In the genomic region with DNA sequence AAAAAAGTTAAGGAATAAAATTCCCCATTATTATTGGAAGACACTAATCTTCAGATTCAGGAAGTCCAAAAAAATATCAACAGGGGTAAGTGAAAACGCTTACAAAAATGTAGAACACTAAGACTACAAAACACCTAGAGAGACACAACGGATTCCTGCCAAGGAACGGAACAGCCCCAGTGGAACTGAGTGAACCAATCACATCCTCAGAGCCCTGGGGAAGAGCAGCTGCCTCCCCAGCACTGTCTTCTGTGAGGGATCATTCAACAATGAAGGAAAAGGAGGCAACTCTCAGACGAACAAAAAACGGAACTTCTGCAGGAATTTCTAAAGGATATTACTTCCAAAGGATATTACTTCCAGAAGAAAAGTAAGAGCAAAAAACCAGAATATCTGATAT, we compare ENCODE assay signal across 9 cellular contexts.
DNase-seq lines count a peak whose midpoint lies in the region; ATAC-seq and TF ChIP-seq lines count a peak whose summit lies in the region.
"Had no signal": no experiment of that assay in that cellular context is flagged by ENCODE, and none has a peak within 500 bp of the region (broad histone marks: within the 10 kb centered on the region; RNA-seq: fewer than 3 reads in every experiment).

No MANE protein-coding gene starts in this region.

- peaks cover 21% of the 10 kb centered on the region for H3K9me3 Mint-ChIP-seq in endodermal cell
- peaks cover 47% of the 10 kb centered on the region for H3K9me3 Mint-ChIP-seq in nephron progenitor cell

- no peaks in the 10 kb centered on the region for H3K27me3 Mint-ChIP-seq in endodermal cell (ENCODE audit: insufficient read depth)
- H3K27me3 Mint-ChIP-seq in nephron progenitor cell (ENCODE audit: low read depth, poor library complexity) = peaks cover 3% of the 10 kb centered on the region

- WGBS in endodermal cell (ENCODE audit: insufficient coverage in 1 of 2, insufficient read length in 1 of 2), 2 experiments = 93 to 100% methylated on average over 2 to 5 of the region's 5 CpGs

- H3K27me3 ChIP-seq in PC-3 (ENCODE audit: low read length) = no peaks in the 10 kb centered on the region
- no peaks in the 10 kb centered on the region for H3K27me3 ChIP-seq in endodermal cell (ENCODE audit: control insufficient read depth, insufficient read depth, low read length, poor library complexity, severe bottlenecking)

- intact Hi-C loops in PC-3 (cut with micrococcal nuclease) = no loop called here

- CTCF ChIA-PET in PC-3 (lab: Charles Lee) = no interaction called here

- ATAC-seq in PC-3 = no peak; the same call in 1 of the 2 replicates
- ATAC-seq in HG03097 (IDR thresholded peaks at IDR 0.05; ENCODE audit: low FRiP score, unreplicated experiment) = no peak
- ATAC-seq in HG02571 (IDR thresholded peaks at IDR 0.05; ENCODE audit: unreplicated experiment) = no peak

- H3K4me3 ChIP-seq in AG09309 (ENCODE audit: control insufficient read depth, low read depth, low read length) (peak overlapping the region; percentile 36), PC-3 (ENCODE audit: low read length) (peak overlapping the region; percentile 67), endodermal cell (ENCODE audit: low read length) (no peak overlapping the region)
- H3K4me3 ChIP-seq: prostate gland had no signal

- H4K20me1 ChIP-seq in PC-3 (ENCODE audit: low read length) = no peaks in the 10 kb centered on the region

- H2AFZ ChIP-seq in PC-3 (ENCODE audit: low read length) = peak overlapping the region; percentile 82

- H3K4me3 Mint-ChIP-seq in endodermal cell (no peak overlapping the region), nephron progenitor cell (no peak overlapping the region)

- POLR2A ChIA-PET in PC-3 (lab: Charles Lee; ENCODE audit: unreplicated experiment) = no interaction called here

- peaks cover 41% of the 10 kb centered on the region for H3K36me3 Mint-ChIP-seq in endodermal cell (ENCODE audit: low read depth)
- H3K36me3 Mint-ChIP-seq in nephron progenitor cell (ENCODE audit: low read depth) = peaks cover 84% of the 10 kb centered on the region

- H3K36me3 ChIP-seq in PC-3 (ENCODE audit: low read depth, low read length) (no peaks in the 10 kb centered on the region), endodermal cell (ENCODE audit: control insufficient read depth, insufficient read depth, low read length) (peaks cover 9% of the 10 kb centered on the region)
- H3K36me3 ChIP-seq: prostate gland had no signal

- H3K4me1 ChIP-seq in PC-3 (ENCODE audit: insufficient read depth, low read length) (peaks cover 9% of the 10 kb centered on the region), endodermal cell (ENCODE audit: control insufficient read depth, insufficient read depth, low read length) (no peaks in the 10 kb centered on the region)

- H3K27ac Mint-ChIP-seq in endodermal cell (no peak overlapping the region), nephron progenitor cell (peak overlapping the region; percentile 98)

- H3K4me1 Mint-ChIP-seq in endodermal cell (peaks cover 17% of the 10 kb centered on the region), nephron progenitor cell (peaks cover 45% of the 10 kb centered on the region)

- H3K9ac ChIP-seq in PC-3 (ENCODE audit: low read length) (peak overlapping the region; percentile 42), endodermal cell (ENCODE audit: extremely low read depth, low read length, poor library complexity, severe bottlenecking) (no peak overlapping the region)

- TF ChIP-seq CTCF in AG09309 (IDR thresholded peaks at IDR 0.05; ENCODE audit: control insufficient read depth, insufficient read depth, low read depth, low read length, missing control alignments) (no peak), PC-3 (conservative IDR thresholded peaks at IDR 0.05; ENCODE audit: low read depth, low read length) (no peak), endodermal cell (conservative IDR thresholded peaks at IDR 0.05) (no peak), nephron progenitor cell (IDR thresholded peaks at IDR 0.05) (no peak)

- peaks cover 24% of the 10 kb centered on the region for H3K79me2 ChIP-seq in PC-3 (ENCODE audit: low read length)

- no peaks in the 10 kb centered on the region for H3K9me3 ChIP-seq in PC-3 (ENCODE audit: low read length)
- H3K9me3 ChIP-seq in endodermal cell (ENCODE audit: control insufficient read depth, low read length) = peaks cover 38% of the 10 kb centered on the region
- H3K9me3 ChIP-seq: prostate gland had no signal

- H3K9me2 ChIP-seq in PC-3 (replicated peaks; ENCODE audit: low read length) = no peaks in the 10 kb centered on the region

- H3K27ac ChIP-seq in PC-3 (ENCODE audit: low read length) = 0 out of 2 replicates have a peak overlapping the region, but pooled peaks have one; percentile 17
- H3K27ac ChIP-seq in endodermal cell (ENCODE audit: low read depth, low read length) = no peak overlapping the region

- H3K4me2 ChIP-seq in PC-3 (ENCODE audit: low read length) = peak overlapping the region; percentile 92

- DNase-seq in AG09309 (ENCODE audit: low read depth) (no peak), PC-3 (no peak), endodermal cell (peak; percentile 13), nephron progenitor cell (no peak), NCI-H1105 treated with DMSO at 0.1 percent for 48 hours (lab: John Stamatoyannopoulos, UW) (no peak)
- DNase-seq in effector CD8-positive, alpha-beta T cell (lab: John Stamatoyannopoulos, UW) = no peak

- H3F3A ChIP-seq in PC-3 (ENCODE audit: low read length, unreplicated experiment) = no peaks in the 10 kb centered on the region

- BruUV-seq in PC-3 (replicated peaks; lab: Mats Ljungman, UMichigan) = no TSS peak
